1 cellular context compared by ENCODE assay signal in the genomic region with DNA sequence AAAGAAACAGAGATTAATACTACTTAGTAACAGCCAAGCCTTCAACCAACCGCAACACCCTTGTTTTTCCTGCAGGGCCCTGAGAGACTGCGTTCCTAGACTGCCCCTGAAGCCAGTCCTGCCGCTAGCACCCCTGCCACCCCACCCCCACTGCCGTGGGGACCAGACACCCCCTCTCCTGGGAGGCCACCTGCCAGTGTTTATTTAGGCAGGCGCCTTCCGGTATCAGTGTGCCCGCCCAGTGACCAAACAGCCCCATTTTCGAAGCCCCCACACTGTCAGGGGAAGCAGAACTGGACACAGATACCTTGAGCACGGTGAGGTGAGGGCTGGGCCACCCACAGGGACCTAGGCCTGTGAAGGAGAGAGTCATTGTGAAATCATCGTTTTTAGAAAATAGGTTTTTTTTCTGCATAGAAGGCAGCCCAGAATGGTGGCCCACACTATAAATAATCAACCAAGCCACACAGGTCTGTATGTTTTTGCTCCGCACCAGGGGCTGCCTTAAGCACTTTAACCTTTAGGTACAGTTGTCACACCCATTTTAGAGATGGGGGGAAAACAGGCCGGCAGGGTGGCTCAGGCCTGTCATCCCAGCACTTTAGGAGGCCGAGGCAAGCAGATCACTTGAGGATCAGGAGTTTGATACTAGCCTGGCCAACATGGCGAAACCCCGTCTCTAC.
TF ChIP-seq lines count a peak whose summit lies in the region.

No MANE protein-coding gene starts in this region.

TF ChIP-seq in HepG2, 621 proteins besides CTCF, POLR2A, EP300 and RAD21 (continued from another document and continues in another):
- TF ChIP-seq, protein P1, sequence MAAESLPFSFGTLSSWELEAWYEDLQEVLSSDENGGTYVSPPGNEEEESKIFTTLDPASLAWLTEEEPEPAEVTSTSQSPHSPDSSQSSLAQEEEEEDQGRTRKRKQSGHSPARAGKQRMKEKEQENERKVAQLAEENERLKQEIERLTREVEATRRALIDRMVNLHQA (CRISPR knock-in tag; IDR thresholded peaks at IDR 0.05) = no peak
- no peak for TF ChIP-seq SALL2 (CRISPR knock-in tag; IDR thresholded peaks at IDR 0.05)
- TF ChIP-seq, protein P2, sequence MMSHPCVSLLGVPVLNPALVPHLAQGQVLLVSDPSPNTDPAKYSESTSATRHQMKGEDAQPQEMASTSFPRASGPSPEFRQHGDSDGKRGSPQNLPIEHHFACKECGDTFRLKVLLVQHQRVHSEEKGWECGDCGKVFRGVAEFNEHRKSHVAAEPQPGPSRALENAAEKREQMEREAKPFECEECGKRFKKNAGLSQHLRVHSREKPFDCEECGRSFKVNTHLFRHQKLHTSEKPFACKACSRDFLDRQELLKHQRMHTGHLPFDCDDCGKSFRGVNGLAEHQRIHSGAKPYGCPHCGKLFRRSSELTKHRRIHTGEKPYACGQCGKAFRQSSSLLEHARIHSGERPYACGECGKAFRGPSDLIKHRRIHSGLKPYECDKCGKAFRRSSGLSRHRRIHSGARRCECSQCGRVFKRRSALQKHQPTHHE (CRISPR knock-in tag; IDR thresholded peaks at IDR 0.05; ENCODE audit: borderline replicate concordance) = no peak
- TF ChIP-seq HOXA9 (CRISPR knock-in tag; IDR thresholded peaks at IDR 0.05; ENCODE audit: borderline replicate concordance) = 0 out of 2 replicates have a peak, but pooled peaks have one; percentile 26
- TF ChIP-seq, protein P3, sequence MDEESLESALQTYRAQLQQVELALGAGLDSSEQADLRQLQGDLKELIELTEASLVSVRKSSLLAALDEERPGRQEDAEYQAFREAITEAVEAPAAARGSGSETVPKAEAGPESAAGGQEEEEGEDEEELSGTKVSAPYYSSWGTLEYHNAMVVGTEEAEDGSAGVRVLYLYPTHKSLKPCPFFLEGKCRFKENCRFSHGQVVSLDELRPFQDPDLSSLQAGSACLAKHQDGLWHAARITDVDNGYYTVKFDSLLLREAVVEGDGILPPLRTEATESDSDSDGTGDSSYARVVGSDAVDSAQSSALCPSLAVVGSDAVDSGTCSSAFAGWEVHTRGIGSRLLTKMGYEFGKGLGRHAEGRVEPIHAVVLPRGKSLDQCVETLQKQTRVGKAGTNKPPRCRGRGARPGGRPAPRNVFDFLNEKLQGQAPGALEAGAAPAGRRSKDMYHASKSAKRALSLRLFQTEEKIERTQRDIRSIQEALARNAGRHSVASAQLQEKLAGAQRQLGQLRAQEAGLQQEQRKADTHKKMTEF (CRISPR knock-in tag; IDR thresholded peaks at IDR 0.05) = peak; percentile 76
- no peak for TF ChIP-seq TCF12 (IDR thresholded peaks at IDR 0.05)
- TF ChIP-seq TCF12 (CRISPR knock-in tag; IDR thresholded peaks at IDR 0.05) = peak; percentile 86; the same call in 1 of the 2 replicates
- TF ChIP-seq HNRNPL (IDR thresholded peaks at IDR 0.05; ENCODE audit: low read depth, low read length) = 0 out of 2 replicates have a peak, but pooled peaks have one; percentile 49
- TF ChIP-seq FLYWCH1 (CRISPR knock-in tag; IDR thresholded peaks at IDR 0.05) = no peak
- TF ChIP-seq, protein P4, sequence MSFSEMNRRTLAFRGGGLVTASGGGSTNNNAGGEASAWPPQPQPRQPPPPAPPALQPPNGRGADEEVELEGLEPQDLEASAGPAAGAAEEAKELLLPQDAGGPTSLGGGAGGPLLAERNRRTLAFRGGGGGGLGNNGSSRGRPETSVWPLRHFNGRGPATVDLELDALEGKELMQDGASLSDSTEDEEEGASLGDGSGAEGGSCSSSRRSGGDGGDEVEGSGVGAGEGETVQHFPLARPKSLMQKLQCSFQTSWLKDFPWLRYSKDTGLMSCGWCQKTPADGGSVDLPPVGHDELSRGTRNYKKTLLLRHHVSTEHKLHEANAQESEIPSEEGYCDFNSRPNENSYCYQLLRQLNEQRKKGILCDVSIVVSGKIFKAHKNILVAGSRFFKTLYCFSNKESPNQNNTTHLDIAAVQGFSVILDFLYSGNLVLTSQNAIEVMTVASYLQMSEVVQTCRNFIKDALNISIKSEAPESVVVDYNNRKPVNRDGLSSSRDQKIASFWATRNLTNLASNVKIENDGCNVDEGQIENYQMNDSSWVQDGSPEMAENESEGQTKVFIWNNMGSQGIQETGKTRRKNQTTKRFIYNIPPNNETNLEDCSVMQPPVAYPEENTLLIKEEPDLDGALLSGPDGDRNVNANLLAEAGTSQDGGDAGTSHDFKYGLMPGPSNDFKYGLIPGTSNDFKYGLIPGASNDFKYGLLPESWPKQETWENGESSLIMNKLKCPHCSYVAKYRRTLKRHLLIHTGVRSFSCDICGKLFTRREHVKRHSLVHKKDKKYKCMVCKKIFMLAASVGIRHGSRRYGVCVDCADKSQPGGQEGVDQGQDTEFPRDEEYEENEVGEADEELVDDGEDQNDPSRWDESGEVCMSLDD (CRISPR knock-in tag; IDR thresholded peaks at IDR 0.05; ENCODE audit: borderline replicate concordance) = peak; percentile 89
- no peak for TF ChIP-seq CHD4 (IDR thresholded peaks at IDR 0.05; ENCODE audit: borderline replicate concordance, low read length)
- no peak for TF ChIP-seq CCAR2 (optimal IDR thresholded peaks at IDR 0.05; ENCODE audit: low read depth, low read length)
- no peak for TF ChIP-seq PCBP2 (optimal IDR thresholded peaks at IDR 0.05; ENCODE audit: low read depth, low read length, poor library complexity, severe bottlenecking)
- no peak for TF ChIP-seq RARG (CRISPR knock-in tag; IDR thresholded peaks at IDR 0.05; ENCODE audit: low read depth)
- TF ChIP-seq ZNF749 (CRISPR knock-in tag; IDR thresholded peaks at IDR 0.05; ENCODE audit: borderline replicate concordance) = no peak
- TF ChIP-seq, protein P5, sequence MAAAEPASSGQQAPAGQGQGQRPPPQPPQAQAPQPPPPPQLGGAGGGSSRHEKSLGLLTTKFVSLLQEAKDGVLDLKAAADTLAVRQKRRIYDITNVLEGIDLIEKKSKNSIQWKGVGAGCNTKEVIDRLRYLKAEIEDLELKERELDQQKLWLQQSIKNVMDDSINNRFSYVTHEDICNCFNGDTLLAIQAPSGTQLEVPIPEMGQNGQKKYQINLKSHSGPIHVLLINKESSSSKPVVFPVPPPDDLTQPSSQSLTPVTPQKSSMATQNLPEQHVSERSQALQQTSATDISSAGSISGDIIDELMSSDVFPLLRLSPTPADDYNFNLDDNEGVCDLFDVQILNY (CRISPR knock-in tag; conservative IDR thresholded peaks at IDR 0.05) = no peak
- TF ChIP-seq ZNF577 (CRISPR knock-in tag; IDR thresholded peaks at IDR 0.05; ENCODE audit: borderline replicate concordance, low read depth) = no peak
- TF ChIP-seq RARA (CRISPR knock-in tag; IDR thresholded peaks at IDR 0.05) = peak; percentile 72
- no peak for TF ChIP-seq RFX1 (IDR thresholded peaks at IDR 0.05)
- TF ChIP-seq NFE2 (CRISPR knock-in tag; IDR thresholded peaks at IDR 0.05) = no peak
- TF ChIP-seq TOPORS (CRISPR knock-in tag; IDR thresholded peaks at IDR 0.05) = no peak
- peak; percentile 60; the same call in 1 of the 2 replicates for TF ChIP-seq TFDP1 (CRISPR knock-in tag; IDR thresholded peaks at IDR 0.05; ENCODE audit: borderline replicate concordance)
- TF ChIP-seq SMAD3 (CRISPR knock-in tag; IDR thresholded peaks at IDR 0.05) = no peak
- TF ChIP-seq MIER3 (CRISPR knock-in tag; IDR thresholded peaks at IDR 0.05; ENCODE audit: borderline replicate concordance) = no peak
- peak; percentile 68; the same call in 1 of the 2 replicates for TF ChIP-seq ESRRA (CRISPR knock-in tag; IDR thresholded peaks at IDR 0.05; ENCODE audit: low read depth)
- peak; percentile 47 for TF ChIP-seq CEBPB (IDR thresholded peaks at IDR 0.05; ENCODE audit: borderline replicate concordance, low read depth, low read length)
- TF ChIP-seq ZNF737 (CRISPR knock-in tag; IDR thresholded peaks at IDR 0.05; ENCODE audit: borderline replicate concordance) = no peak
- TF ChIP-seq, protein P6, sequence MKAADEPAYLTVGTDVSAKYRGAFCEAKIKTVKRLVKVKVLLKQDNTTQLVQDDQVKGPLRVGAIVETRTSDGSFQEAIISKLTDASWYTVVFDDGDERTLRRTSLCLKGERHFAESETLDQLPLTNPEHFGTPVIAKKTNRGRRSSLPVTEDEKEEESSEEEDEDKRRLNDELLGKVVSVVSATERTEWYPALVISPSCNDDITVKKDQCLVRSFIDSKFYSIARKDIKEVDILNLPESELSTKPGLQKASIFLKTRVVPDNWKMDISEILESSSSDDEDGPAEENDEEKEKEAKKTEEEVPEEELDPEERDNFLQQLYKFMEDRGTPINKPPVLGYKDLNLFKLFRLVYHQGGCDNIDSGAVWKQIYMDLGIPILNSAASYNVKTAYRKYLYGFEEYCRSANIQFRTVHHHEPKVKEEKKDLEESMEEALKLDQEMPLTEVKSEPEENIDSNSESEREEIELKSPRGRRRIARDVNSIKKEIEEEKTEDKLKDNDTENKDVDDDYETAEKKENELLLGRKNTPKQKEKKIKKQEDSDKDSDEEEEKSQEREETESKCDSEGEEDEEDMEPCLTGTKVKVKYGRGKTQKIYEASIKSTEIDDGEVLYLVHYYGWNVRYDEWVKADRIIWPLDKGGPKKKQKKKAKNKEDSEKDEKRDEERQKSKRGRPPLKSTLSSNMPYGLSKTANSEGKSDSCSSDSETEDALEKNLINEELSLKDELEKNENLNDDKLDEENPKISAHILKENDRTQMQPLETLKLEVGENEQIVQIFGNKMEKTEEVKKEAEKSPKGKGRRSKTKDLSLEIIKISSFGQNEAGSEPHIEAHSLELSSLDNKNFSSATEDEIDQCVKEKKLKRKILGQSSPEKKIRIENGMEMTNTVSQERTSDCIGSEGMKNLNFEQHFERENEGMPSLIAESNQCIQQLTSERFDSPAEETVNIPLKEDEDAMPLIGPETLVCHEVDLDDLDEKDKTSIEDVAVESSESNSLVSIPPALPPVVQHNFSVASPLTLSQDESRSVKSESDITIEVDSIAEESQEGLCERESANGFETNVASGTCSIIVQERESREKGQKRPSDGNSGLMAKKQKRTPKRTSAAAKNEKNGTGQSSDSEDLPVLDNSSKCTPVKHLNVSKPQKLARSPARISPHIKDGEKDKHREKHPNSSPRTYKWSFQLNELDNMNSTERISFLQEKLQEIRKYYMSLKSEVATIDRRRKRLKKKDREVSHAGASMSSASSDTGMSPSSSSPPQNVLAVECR (CRISPR knock-in tag; IDR thresholded peaks at IDR 0.05; ENCODE audit: borderline replicate concordance) = peak; percentile 52; the same call in 1 of the 2 replicates
- TF ChIP-seq IRX3 (CRISPR knock-in tag; IDR thresholded peaks at IDR 0.05; ENCODE audit: borderline replicate concordance, low read depth) = no peak
- TF ChIP-seq IRF2 (CRISPR knock-in tag; IDR thresholded peaks at IDR 0.05) = peak; percentile 51; the same call in 1 of the 2 replicates
- TF ChIP-seq DMAP1 (CRISPR knock-in tag; IDR thresholded peaks at IDR 0.05) = peak; percentile 22; the same call in 1 of the 2 replicates
- TF ChIP-seq SSRP1 (CRISPR knock-in tag; IDR thresholded peaks at IDR 0.05) = peak; percentile 79; the same call in 1 of the 2 replicates
- TF ChIP-seq RFX3 (CRISPR knock-in tag; IDR thresholded peaks at IDR 0.05) = no peak
- no peak for TF ChIP-seq ZBED4 (CRISPR knock-in tag; IDR thresholded peaks at IDR 0.05; ENCODE audit: borderline replicate concordance)
- TF ChIP-seq ZNF33A (CRISPR knock-in tag; IDR thresholded peaks at IDR 0.05; ENCODE audit: borderline replicate concordance) = no peak
- TF ChIP-seq ZMYM2 (CRISPR knock-in tag; IDR thresholded peaks at IDR 0.05) = no peak; the same call in 1 of the 2 replicates
- 0 out of 2 replicates have a peak, but pooled peaks have one; percentile 48 for TF ChIP-seq ZSCAN29 (CRISPR knock-in tag; conservative IDR thresholded peaks at IDR 0.05)
- TF ChIP-seq CBX5 (CRISPR knock-in tag; IDR thresholded peaks at IDR 0.05; ENCODE audit: borderline replicate concordance) = peak; percentile 68; the same call in 1 of the 2 replicates
- no peak for TF ChIP-seq PHB2 (IDR thresholded peaks at IDR 0.05; ENCODE audit: partially characterized antibody)
- TF ChIP-seq ZNF441 (CRISPR knock-in tag; IDR thresholded peaks at IDR 0.05; ENCODE audit: borderline replicate concordance) = peak; percentile 58; the same call in 1 of the 2 replicates
